15 cellular contexts compared by ENCODE assay signal in the genomic region with DNA sequence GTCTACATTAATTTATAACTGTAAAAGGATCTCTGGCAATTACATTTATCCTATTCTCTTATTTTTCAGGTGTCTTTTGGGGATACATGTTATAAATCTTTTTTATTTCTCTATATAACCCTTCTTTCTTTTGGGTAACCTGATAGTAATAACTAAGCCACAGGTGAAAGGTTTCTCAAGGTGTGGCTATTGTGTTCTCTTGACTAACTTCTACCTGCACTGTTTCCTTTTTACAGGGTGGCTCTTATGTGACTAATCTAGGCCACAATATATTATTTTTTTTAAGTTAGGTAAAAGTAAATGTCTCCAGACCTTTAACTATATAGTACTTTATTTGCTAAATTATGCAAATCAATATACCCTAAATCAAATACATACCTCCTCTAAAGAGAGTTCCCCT.
DNase-seq lines count a peak whose midpoint lies in the region; ATAC-seq and TF ChIP-seq lines count a peak whose summit lies in the region.
"Had no signal": no experiment of that assay in that cellular context is flagged by ENCODE, and none has a peak within 500 bp of the region (broad histone marks: within the 10 kb centered on the region; RNA-seq: fewer than 3 reads in every experiment).

No MANE protein-coding gene starts in this region.

- no TSS peak for BruUV-seq in mammary epithelial cell (replicated peaks; lab: Mats Ljungman, UMichigan)

- H4K20me1 ChIP-seq in mammary epithelial cell (ENCODE audit: insufficient read depth, low read length), result no peaks in the 10 kb centered on the region

- H3K9me3 Mint-ChIP-seq in type B pancreatic cell, result no peaks in the 10 kb centered on the region
- H3K9me3 Mint-ChIP-seq: IgD-negative memory B cell, memory B cell had no signal

- H3K27me3 ChIP-seq in heart left ventricle, result no peaks in the 10 kb centered on the region
- H3K27me3 ChIP-seq in heart right ventricle, result no peaks in the 10 kb centered on the region
- H3K27me3 ChIP-seq in mammary epithelial cell (ENCODE audit: insufficient read depth, low read length), result no peaks in the 10 kb centered on the region

- H2AFZ ChIP-seq in mammary epithelial cell (ENCODE audit: low read depth, low read length), result no peak overlapping the region

- peaks cover 0 to 38% (median 10%) of the 10 kb centered on the region in 12 donors for H3K4me1 ChIP-seq in heart left ventricle
- H3K4me1 ChIP-seq in heart right ventricle, result peaks cover 0 to 44% (median 10%) of the 10 kb centered on the region in 9 donors
- peaks cover 39% of the 10 kb centered on the region for H3K4me1 ChIP-seq in mammary epithelial cell (ENCODE audit: insufficient read depth, low read length)

- H3K79me2 ChIP-seq in mammary epithelial cell (ENCODE audit: insufficient read depth, low read length), result peaks cover 23% of the 10 kb centered on the region

- H3K9me3 ChIP-seq in heart left ventricle (no peaks in the 10 kb centered on the region), heart right ventricle (no peaks in the 10 kb centered on the region), mammary epithelial cell (replicated peaks; ENCODE audit: insufficient read depth, low read length) (no peaks in the 10 kb centered on the region)

- ATAC-seq in heart left ventricle (no peak), heart right ventricle (no peak), left colon (peak; percentile 80), SK-N-SH treated with all-trans-retinoic acid at 6 μM for 48 hours (no peak), GM18517 (IDR thresholded peaks at IDR 0.05; ENCODE audit: unreplicated experiment) (no peak), HG03469 (IDR thresholded peaks at IDR 0.05; ENCODE audit: unreplicated experiment) (no peak)

- TF ChIP-seq CTCF in heart left ventricle (IDR thresholded peaks at IDR 0.05), result no peak
- TF ChIP-seq CTCF in heart right ventricle (IDR thresholded peaks at IDR 0.05), result no peak
- TF ChIP-seq CTCF in mammary epithelial cell (conservative IDR thresholded peaks at IDR 0.05 in 1 of 2, IDR thresholded peaks at IDR 0.05 in 1 of 2; ENCODE audit: extremely low read depth in 1 of 2, insufficient read depth in 1 of 2, low read depth in 1 of 2, low read length in 2 of 2), result no peak
- no peak for TF ChIP-seq CTCF in type B pancreatic cell (conservative IDR thresholded peaks at IDR 0.05)

- H3K27ac ChIP-seq in heart left ventricle, result peak overlapping the region in 7 of 12 donors; percentile 2 to 53 (median 19)
- peak overlapping the region in 4 of 10 donors; percentile 17 to 58 (median 37) for H3K27ac ChIP-seq in heart right ventricle
- H3K27ac ChIP-seq in mammary epithelial cell (ENCODE audit: insufficient read depth, low read depth, low read length), result peak overlapping the region; percentile 18

- peak overlapping the region; percentile 12 for H3K4me2 ChIP-seq in mammary epithelial cell (ENCODE audit: insufficient read depth, low read depth, low read length)

- intact Hi-C loops in heart left ventricle (cut with DNase I) (no loop called here), heart right ventricle (cut with DNase I) (no loop called here), mammary epithelial cell (cut with micrococcal nuclease) (no loop called here), left colon (cut with DNase I, micrococcal nuclease) (no loop called here)

- CTCF ChIA-PET in mammary epithelial cell (lab: Charles Lee; ENCODE audit: low non-redundant PET), result no interaction called here

- no peaks in the 10 kb centered on the region for H3K27me3 Mint-ChIP-seq in type B pancreatic cell
- H3K27me3 Mint-ChIP-seq: IgD-negative memory B cell, progenitor cell of endocrine pancreas had no signal

- no peak for TF ChIP-seq POLR2A in heart left ventricle (IDR thresholded peaks at IDR 0.05)

- H3K36me3 ChIP-seq in heart left ventricle (no peaks in the 10 kb centered on the region), heart right ventricle (no peaks in the 10 kb centered on the region), mammary epithelial cell (ENCODE audit: insufficient read depth, low read length) (no peaks in the 10 kb centered on the region)

- H3K36me3 Mint-ChIP-seq in type B pancreatic cell, result peaks cover 8% of the 10 kb centered on the region
- H3K36me3 Mint-ChIP-seq: CD14-positive monocyte, IgD-negative memory B cell, memory B cell had no signal

- DNase-seq in heart left ventricle, result no peak
- no peak for DNase-seq in heart right ventricle
- DNase-seq in mammary epithelial cell, result peak; percentile 32
- no peak for DNase-seq in left colon
- no peak for DNase-seq in type B pancreatic cell (ENCODE audit: extremely low spot score, unreplicated experiment)
- DNase-seq: activated CD8-positive, alpha-beta memory T cell treated with anti-CD3 and anti-CD28 coated beads, Interleukin-2, amount 50 U/mL, for 4 hours; NCI-H187 had no signal

- H3K4me1 Mint-ChIP-seq in type B pancreatic cell (ENCODE audit: unreplicated experiment), result peaks cover 43% of the 10 kb centered on the region
- H3K4me1 Mint-ChIP-seq: memory B cell had no signal

- H3K4me3 ChIP-seq in heart left ventricle (no peak overlapping the region), heart right ventricle (no peak overlapping the region), mammary epithelial cell (replicated peaks in 1 of 3; ENCODE audit: insufficient read depth in 1 of 3, low read depth in 2 of 3, low read length in 3 of 3) (no peak overlapping the region)

- H3K4me3 Mint-ChIP-seq in type B pancreatic cell, result no peak overlapping the region
- H3K4me3 Mint-ChIP-seq: activated CD4-positive, alpha-beta T cell treated with anti-CD3 and anti-CD28 coated beads for 36 hours; CD14-positive monocyte; memory B cell had no signal

- no peak overlapping the region for H3K9ac ChIP-seq in mammary epithelial cell (ENCODE audit: insufficient read depth, low read length)

- dilution Hi-C loops in mammary epithelial cell (cut with HindIII; ENCODE audit: low sequenced_read_pairs), result no loop called here

- in situ Hi-C loops in mammary epithelial cell (cut with MboI; ENCODE audit: low sequenced_read_pairs in 2 of 2), result no loop called here

- peak overlapping the region; percentile 86 for H3K27ac Mint-ChIP-seq in type B pancreatic cell
- H3K27ac Mint-ChIP-seq: activated CD4-positive, alpha-beta T cell treated with anti-CD3 and anti-CD28 coated beads for 36 hours; memory B cell; progenitor cell of endocrine pancreas had no signal

TF ChIP-seq in SK-N-SH treated with all-trans-retinoic acid at 6 μM for 48 hours, 23 proteins besides CTCF, POLR2A, EP300 and RAD21 (continues in another document):
- TF ChIP-seq, protein P1, sequence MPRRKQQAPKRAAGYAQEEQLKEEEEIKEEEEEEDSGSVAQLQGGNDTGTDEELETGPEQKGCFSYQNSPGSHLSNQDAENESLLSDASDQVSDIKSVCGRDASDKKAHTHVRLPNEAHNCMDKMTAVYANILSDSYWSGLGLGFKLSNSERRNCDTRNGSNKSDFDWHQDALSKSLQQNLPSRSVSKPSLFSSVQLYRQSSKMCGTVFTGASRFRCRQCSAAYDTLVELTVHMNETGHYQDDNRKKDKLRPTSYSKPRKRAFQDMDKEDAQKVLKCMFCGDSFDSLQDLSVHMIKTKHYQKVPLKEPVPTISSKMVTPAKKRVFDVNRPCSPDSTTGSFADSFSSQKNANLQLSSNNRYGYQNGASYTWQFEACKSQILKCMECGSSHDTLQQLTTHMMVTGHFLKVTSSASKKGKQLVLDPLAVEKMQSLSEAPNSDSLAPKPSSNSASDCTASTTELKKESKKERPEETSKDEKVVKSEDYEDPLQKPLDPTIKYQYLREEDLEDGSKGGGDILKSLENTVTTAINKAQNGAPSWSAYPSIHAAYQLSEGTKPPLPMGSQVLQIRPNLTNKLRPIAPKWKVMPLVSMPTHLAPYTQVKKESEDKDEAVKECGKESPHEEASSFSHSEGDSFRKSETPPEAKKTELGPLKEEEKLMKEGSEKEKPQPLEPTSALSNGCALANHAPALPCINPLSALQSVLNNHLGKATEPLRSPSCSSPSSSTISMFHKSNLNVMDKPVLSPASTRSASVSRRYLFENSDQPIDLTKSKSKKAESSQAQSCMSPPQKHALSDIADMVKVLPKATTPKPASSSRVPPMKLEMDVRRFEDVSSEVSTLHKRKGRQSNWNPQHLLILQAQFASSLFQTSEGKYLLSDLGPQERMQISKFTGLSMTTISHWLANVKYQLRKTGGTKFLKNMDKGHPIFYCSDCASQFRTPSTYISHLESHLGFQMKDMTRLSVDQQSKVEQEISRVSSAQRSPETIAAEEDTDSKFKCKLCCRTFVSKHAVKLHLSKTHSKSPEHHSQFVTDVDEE (CRISPR knock-in tag; IDR thresholded peaks at IDR 0.05), result no peak
- TF ChIP-seq, protein P2, sequence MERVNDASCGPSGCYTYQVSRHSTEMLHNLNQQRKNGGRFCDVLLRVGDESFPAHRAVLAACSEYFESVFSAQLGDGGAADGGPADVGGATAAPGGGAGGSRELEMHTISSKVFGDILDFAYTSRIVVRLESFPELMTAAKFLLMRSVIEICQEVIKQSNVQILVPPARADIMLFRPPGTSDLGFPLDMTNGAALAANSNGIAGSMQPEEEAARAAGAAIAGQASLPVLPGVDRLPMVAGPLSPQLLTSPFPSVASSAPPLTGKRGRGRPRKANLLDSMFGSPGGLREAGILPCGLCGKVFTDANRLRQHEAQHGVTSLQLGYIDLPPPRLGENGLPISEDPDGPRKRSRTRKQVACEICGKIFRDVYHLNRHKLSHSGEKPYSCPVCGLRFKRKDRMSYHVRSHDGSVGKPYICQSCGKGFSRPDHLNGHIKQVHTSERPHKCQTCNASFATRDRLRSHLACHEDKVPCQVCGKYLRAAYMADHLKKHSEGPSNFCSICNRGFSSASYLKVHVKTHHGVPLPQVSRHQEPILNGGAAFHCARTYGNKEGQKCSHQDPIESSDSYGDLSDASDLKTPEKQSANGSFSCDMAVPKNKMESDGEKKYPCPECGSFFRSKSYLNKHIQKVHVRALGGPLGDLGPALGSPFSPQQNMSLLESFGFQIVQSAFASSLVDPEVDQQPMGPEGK (CRISPR knock-in tag; IDR thresholded peaks at IDR 0.05; ENCODE audit: borderline replicate concordance), result no peak
- TF ChIP-seq ZNF8 (CRISPR knock-in tag; IDR thresholded peaks at IDR 0.05), result no peak
- no peak for TF ChIP-seq ZC3H10 (CRISPR knock-in tag; IDR thresholded peaks at IDR 0.05)
- TF ChIP-seq SNAI2 (CRISPR knock-in tag; IDR thresholded peaks at IDR 0.05), result no peak
- no peak for TF ChIP-seq CSDC2 (CRISPR knock-in tag; IDR thresholded peaks at IDR 0.05)
- TF ChIP-seq RARB (CRISPR knock-in tag; IDR thresholded peaks at IDR 0.05), result no peak
- TF ChIP-seq, protein P3, sequence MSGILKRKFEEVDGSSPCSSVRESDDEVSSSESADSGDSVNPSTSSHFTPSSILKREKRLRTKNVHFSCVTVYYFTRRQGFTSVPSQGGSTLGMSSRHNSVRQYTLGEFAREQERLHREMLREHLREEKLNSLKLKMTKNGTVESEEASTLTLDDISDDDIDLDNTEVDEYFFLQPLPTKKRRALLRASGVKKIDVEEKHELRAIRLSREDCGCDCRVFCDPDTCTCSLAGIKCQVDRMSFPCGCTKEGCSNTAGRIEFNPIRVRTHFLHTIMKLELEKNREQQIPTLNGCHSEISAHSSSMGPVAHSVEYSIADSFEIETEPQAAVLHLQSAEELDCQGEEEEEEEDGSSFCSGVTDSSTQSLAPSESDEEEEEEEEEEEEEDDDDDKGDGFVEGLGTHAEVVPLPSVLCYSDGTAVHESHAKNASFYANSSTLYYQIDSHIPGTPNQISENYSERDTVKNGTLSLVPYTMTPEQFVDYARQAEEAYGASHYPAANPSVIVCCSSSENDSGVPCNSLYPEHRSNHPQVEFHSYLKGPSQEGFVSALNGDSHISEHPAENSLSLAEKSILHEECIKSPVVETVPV (CRISPR knock-in tag; IDR thresholded peaks at IDR 0.05), result no peak
